Comparison of ENCODE assay signal across 1 cellular context in genomic region chr3:54599741-54600140, GRCh38.
TF ChIP-seq lines count a peak whose summit lies in the region.

No MANE protein-coding gene starts in this region.

TF ChIP-seq in SK-N-SH treated with all-trans-retinoic acid at 6 μM for 48 hours, 23 proteins besides CTCF, POLR2A, EP300 and RAD21 (continued from another document):
- TF ChIP-seq CSRNP3 (CRISPR knock-in tag; IDR thresholded peaks at IDR 0.05) (no peak), GLIS3 (CRISPR knock-in tag; IDR thresholded peaks at IDR 0.05) (no peak), TSHZ2 (CRISPR knock-in tag; IDR thresholded peaks at IDR 0.05) (no peak), PPARA (CRISPR knock-in tag; IDR thresholded peaks at IDR 0.05; ENCODE audit: borderline replicate concordance) (no peak), ZNF565 (CRISPR knock-in tag; conservative IDR thresholded peaks at IDR 0.05; ENCODE audit: low read depth) (no peak), ZNF70 (CRISPR knock-in tag; IDR thresholded peaks at IDR 0.05) (no peak), TCF4 (CRISPR knock-in tag; IDR thresholded peaks at IDR 0.05; ENCODE audit: borderline replicate concordance) (no peak), SNAI2 (CRISPR knock-in tag; IDR thresholded peaks at IDR 0.05) (no peak), ARNTL (CRISPR knock-in tag; IDR thresholded peaks at IDR 0.05; ENCODE audit: borderline replicate concordance, low read depth) (no peak), CSDC2 (CRISPR knock-in tag; IDR thresholded peaks at IDR 0.05) (no peak), ESRRG (CRISPR knock-in tag; IDR thresholded peaks at IDR 0.05) (no peak), BACH2 (CRISPR knock-in tag; IDR thresholded peaks at IDR 0.05; ENCODE audit: borderline replicate concordance) (no peak), ZFP30 (CRISPR knock-in tag; IDR thresholded peaks at IDR 0.05) (no peak), RARB (CRISPR knock-in tag; IDR thresholded peaks at IDR 0.05) (no peak), CREB5 (CRISPR knock-in tag; IDR thresholded peaks at IDR 0.05; ENCODE audit: low read depth) (no peak)
